In the genomic region with DNA sequence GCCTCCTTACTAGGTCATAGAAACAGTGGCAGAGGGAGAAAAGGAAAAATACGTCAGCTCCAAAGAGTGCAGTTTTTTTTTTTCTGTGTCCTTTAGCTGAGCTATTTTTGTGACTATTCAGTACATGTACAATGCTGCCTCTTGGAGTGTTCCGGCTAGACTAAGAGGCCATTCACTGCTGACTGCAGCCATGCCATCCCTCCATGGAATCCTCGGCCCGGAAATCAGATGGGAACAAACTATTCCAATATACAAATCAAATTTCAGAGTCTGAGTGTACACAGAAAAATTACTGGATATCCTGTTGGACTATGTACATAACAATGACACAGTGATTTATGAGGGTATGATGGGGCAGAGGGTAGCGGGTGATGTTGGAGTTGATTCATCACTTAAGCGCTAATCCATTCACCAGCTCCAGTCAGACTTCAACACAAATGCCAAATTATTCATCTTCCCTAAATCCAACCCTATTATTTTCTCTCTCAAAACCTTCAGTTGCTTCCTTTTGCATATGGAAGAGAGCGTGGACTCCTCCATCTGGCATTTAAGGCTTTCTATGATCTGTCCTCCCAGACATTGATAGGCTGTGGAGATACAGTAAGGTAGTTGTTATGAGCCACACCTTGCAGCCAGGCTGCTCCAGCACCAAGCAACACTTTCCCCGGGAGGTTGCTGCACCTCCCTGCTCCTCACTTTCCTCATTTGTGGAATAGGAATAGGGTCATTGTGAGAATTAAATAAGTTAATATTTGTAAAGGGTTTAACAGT, we compare ENCODE assay signal across 8 cellular contexts.
DNase-seq lines count a peak whose midpoint lies in the region; ATAC-seq and TF ChIP-seq lines count a peak whose summit lies in the region.

No MANE protein-coding gene starts in this region.

- peak; percentile 86 for DNase-seq in HS-27A (ENCODE audit: low read depth)
- DNase-seq in body of pancreas = no peak
- peak; percentile 50 to 87 for DNase-seq in hippocampal formation (lab: John Stamatoyannopoulos, UW)
- DNase-seq in stromal cell of bone marrow (ENCODE audit: low read depth) = peak; percentile 87
- no peak for DNase-seq in SIG-M5 treated with dmso at 0.1 percent for 504 hours (lab: John Stamatoyannopoulos, UW; ENCODE audit: unreplicated experiment)
- DNase-seq in activated CD8-positive, alpha-beta memory T cell treated with anti-CD3 and anti-CD28 coated beads, Interleukin-2, amount 50 U/mL, for 48 hours = no peak
- DNase-seq in stimulated activated naive B cell treated with anti-CD40 and anti-IgM and Interleukin-4, amounts not matched to agents 10 μg/mL and 1 μg/mL and 100 μg/mL, for 72 hours = no peak
- no peak for DNase-seq in T-helper 9 cell

- H3K4me3 Mint-ChIP-seq in stimulated activated naive B cell treated with anti-CD40 and anti-IgM and Interleukin-4, amounts not matched to agents 10 μg/mL and 1 μg/mL and 100 μg/mL, for 72 hours = no peak overlapping the region

- no peaks in the 10 kb centered on the region for H3K27me3 Mint-ChIP-seq in stimulated activated naive B cell treated with anti-CD40 and anti-IgM and Interleukin-4, amounts not matched to agents 10 μg/mL and 1 μg/mL and 100 μg/mL, for 72 hours

- no peaks in the 10 kb centered on the region for H3K27me3 ChIP-seq in body of pancreas

- peaks cover 61% of the 10 kb centered on the region for H3K4me1 ChIP-seq in body of pancreas

- peaks cover 8 to 20% of the 10 kb centered on the region in 2 donors for H3K4me1 Mint-ChIP-seq in stimulated activated naive B cell treated with anti-CD40 and anti-IgM and Interleukin-4, amounts not matched to agents 10 μg/mL and 1 μg/mL and 100 μg/mL, for 72 hours

- H3K36me3 ChIP-seq in body of pancreas (replicated peaks in 1 of 2; ENCODE audit: insufficient read depth in 1 of 2, low read depth in 2 of 2) = no peaks in the 10 kb centered on the region

- peak overlapping the region in 1 of 4 donors; percentile 49 for H3K27ac ChIP-seq in body of pancreas

- H3K27ac Mint-ChIP-seq in stimulated activated naive B cell treated with anti-CD40 and anti-IgM and Interleukin-4, amounts not matched to agents 10 μg/mL and 1 μg/mL and 100 μg/mL, for 72 hours = no peak overlapping the region

- H3K9me3 Mint-ChIP-seq in stimulated activated naive B cell treated with anti-CD40 and anti-IgM and Interleukin-4, amounts not matched to agents 10 μg/mL and 1 μg/mL and 100 μg/mL, for 72 hours = no peaks in the 10 kb centered on the region

- H3K36me3 Mint-ChIP-seq in stimulated activated naive B cell treated with anti-CD40 and anti-IgM and Interleukin-4, amounts not matched to agents 10 μg/mL and 1 μg/mL and 100 μg/mL, for 72 hours = peaks cover 7 to 9% of the 10 kb centered on the region in 2 donors

- WGBS in body of pancreas, 2 donors = 67 to 85% methylated on average over 8 of the region's 8 CpGs

- ATAC-seq in body of pancreas = peak; percentile 25
- ATAC-seq in stimulated activated naive B cell treated with anti-CD40 and anti-IgM and Interleukin-4, amounts not matched to agents 10 μg/mL and 1 μg/mL and 100 μg/mL, for 72 hours (replicated peaks) = no peak

- no peak for TF ChIP-seq POLR2A in body of pancreas (IDR thresholded peaks at IDR 0.05)

- intact Hi-C loops in body of pancreas (cut with DNase I) = no loop called here

- no peak overlapping the region for H3K4me3 ChIP-seq in body of pancreas

- H3K9me3 ChIP-seq in body of pancreas = no peaks in the 10 kb centered on the region

- TF ChIP-seq CTCF in body of pancreas (IDR thresholded peaks at IDR 0.05) = no peak

Comparison
In these comparisons a context has a peak if more than half of its experiments do, and no peak if none do; other contexts are left out.
1. DNase-seq: peak in HS-27A (single experiment), hippocampal formation (2 of 2) and stromal cell of bone marrow (single experiment); none in body of pancreas (0 of 4), SIG-M5 treated with dmso at 0.1 percent for 504 hours (single experiment), activated CD8-positive, alpha-beta memory T cell treated with anti-CD3 and anti-CD28 coated beads, Interleukin-2, amount 50 U/mL, for 48 hours (single experiment), stimulated activated naive B cell treated with anti-CD40 and anti-IgM and Interleukin-4, amounts not matched to agents 10 μg/mL and 1 μg/mL and 100 μg/mL, for 72 hours (single experiment) and T-helper 9 cell (single experiment).